Comparison of ENCODE assay signal across 9 cellular contexts in the genomic region with DNA sequence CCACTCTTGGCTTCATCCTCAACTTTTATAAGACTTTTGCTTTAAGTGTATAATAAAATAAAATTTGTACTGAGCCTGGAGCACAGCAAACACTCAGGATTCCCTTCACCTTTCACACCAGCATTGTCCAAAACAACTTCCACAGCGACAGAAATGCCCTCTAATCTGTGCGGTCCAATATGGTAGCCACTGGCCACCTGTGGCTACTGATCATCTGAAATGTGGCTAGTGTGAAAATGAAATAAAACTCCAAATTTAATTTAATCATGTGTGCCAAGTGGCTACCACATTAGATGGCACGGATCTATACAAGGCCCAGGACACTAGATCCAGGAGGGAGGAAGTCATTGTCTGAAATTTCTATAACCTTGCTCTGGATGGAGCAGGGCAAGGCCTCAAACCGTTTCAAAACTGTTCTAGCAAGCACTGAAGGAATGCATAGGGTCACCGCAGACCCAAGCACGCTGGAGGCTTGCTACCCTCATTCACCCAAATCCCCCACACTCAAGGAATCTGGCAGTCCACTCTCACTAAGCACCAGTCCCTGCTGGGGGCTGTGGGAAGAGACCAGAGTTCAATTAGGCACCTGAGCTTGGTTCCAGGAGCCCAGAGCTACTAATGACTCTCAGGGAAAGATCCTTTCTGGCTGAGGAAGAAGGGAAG. TPM values are rescaled to one million over a fixed set of nuclear protein-coding genes. Genes with fewer than 3 reads are reported as not detected.
DNase-seq lines count a peak whose midpoint lies in the region; ATAC-seq and TF ChIP-seq lines count a peak whose summit lies in the region.
"Had no signal": no experiment of that assay in that cellular context is flagged by ENCODE, and none has a peak within 500 bp of the region (broad histone marks: within the 10 kb centered on the region; RNA-seq: fewer than 3 reads in every experiment).

No MANE protein-coding gene starts in this region.

- TF ChIP-seq CTCF in GM12865 (IDR thresholded peaks at IDR 0.05; ENCODE audit: insufficient read depth, low read depth, low read length, missing control alignments) (no peak), retinal pigment epithelial cell (conservative IDR thresholded peaks at IDR 0.05; ENCODE audit: low read depth, low read length) (no peak)

- H3K4me3 ChIP-seq in GM12865 (ENCODE audit: low read depth, low read length) (peak overlapping the region; percentile 58), SJCRH30 (peak overlapping the region; percentile 76), esophagus (ENCODE audit: low read depth in 1 of 2, low read length in 2 of 2) (peak overlapping the region; percentile 12 to 79), retinal pigment epithelial cell (ENCODE audit: low read length) (peak overlapping the region; percentile 89)

- H3K27ac ChIP-seq in SJCRH30, result no peak overlapping the region; the same call in 1 of the 2 replicates
- H3K27ac ChIP-seq in esophagus (ENCODE audit: low read depth in 2 of 2, low read length in 1 of 2), result peak overlapping the region in 1 of 2 donors; percentile 69

- no peaks in the 10 kb centered on the region for H3K27me3 ChIP-seq in SJCRH30
- no peaks in the 10 kb centered on the region for H3K27me3 ChIP-seq in esophagus (ENCODE audit: control insufficient read depth in 1 of 2, insufficient read depth in 2 of 2, low read length in 2 of 2)

- peaks cover 42% of the 10 kb centered on the region for H3K36me3 ChIP-seq in SJCRH30
- H3K36me3 ChIP-seq in esophagus (ENCODE audit: control insufficient read depth in 2 of 2, insufficient read depth in 2 of 2, low read length in 1 of 2), result peaks cover 3 to 10% of the 10 kb centered on the region in 2 donors

- H3K4me1 ChIP-seq in SJCRH30 (peaks cover 8% of the 10 kb centered on the region), esophagus (ENCODE audit: control insufficient read depth in 2 of 2, insufficient read depth in 2 of 2, low read length in 1 of 2) (peaks cover 0 to 10% of the 10 kb centered on the region in 2 donors)

- 57 to 62% methylated on average over 6 of the region's 6 CpGs for WGBS in esophagus, 2 donors

- no peak for ATAC-seq in HG02678 (IDR thresholded peaks at IDR 0.05; ENCODE audit: unreplicated experiment)
- no peak for ATAC-seq in GM19467 (IDR thresholded peaks at IDR 0.05; ENCODE audit: unreplicated experiment)
- ATAC-seq in HG03571 (IDR thresholded peaks at IDR 0.05; ENCODE audit: unreplicated experiment), result no peak
- no peak for ATAC-seq in HG02884 (IDR thresholded peaks at IDR 0.05; ENCODE audit: unreplicated experiment)

- no peak for DNase-seq in GM12865 (ENCODE audit: low read depth)
- no peak for DNase-seq in SJCRH30
- no peak for DNase-seq in retinal pigment epithelial cell (ENCODE audit: low read depth)
- DNase-seq: activated CD4-positive, CD25-positive, alpha-beta regulatory T cell treated with anti-CD3 and anti-CD28 coated beads, Interleukin-2, amount 50 U/mL, for 72 hours had no signal

- H3K9me3 ChIP-seq in SJCRH30 (replicated peaks) (no peaks in the 10 kb centered on the region), esophagus (ENCODE audit: control insufficient read depth in 2 of 2, insufficient read depth in 1 of 2, low read depth in 1 of 2, low read length in 1 of 2) (no peaks in the 10 kb centered on the region)

RNA-seq across cellular contexts. Expression of a gene that starts 6.3 kb away (rescaled TPM):
- 0.30 and 0.33 TPM in 2 replicates for total RNA-seq in SJCRH30 (2014; rRNA removed; shearing (Covaris generic))
- 1 to 10 TPM; 2.2 to 2.3 TPM for polyA plus RNA-seq in esophagus

RNA-seq across cellular contexts. Expression of a gene that starts 14.8 kb away (rescaled TPM):
- total RNA-seq in SJCRH30 (2014; rRNA removed; shearing (Covaris generic)), result 26.2 and 28.3 TPM in 2 replicates
- polyA plus RNA-seq in esophagus, result 10 to 100 TPM; 20.2 to 24.0 TPM
